In genomic region chr10:130244928-130245495, GRCh38 we compare ENCODE assay signal across 29 cellular contexts.
"Had no signal": no experiment of that assay in that cellular context is flagged by ENCODE, and none has a peak within 500 bp of the region (broad histone marks: within the 10 kb centered on the region; RNA-seq: fewer than 3 reads in every experiment).

No MANE protein-coding gene starts in this region.

- H3K36me3 ChIP-seq: adrenal gland, colonic mucosa, heart left ventricle, prostate gland, tibial nerve, uterus had no signal

- ATAC-seq: activated CD8-positive, alpha-beta T cell treated with anti-CD3 and anti-CD28 coated beads for 36 hours; body of pancreas; effector memory CD8-positive, alpha-beta T cell; heart left ventricle; natural killer cell; WTC11 had no signal

- DNase-seq: activated CD4-positive, alpha-beta T cell treated with anti-CD3 and anti-CD28 coated beads for 1 hour; activated CD4-positive, alpha-beta T cell treated with anti-CD3 and anti-CD28 coated beads, Interleukin-2, amount 50 U/mL, for 1 hour; activated CD8-positive, alpha-beta T cell treated with anti-CD3 and anti-CD28 coated beads for 36 hours; activated effector memory CD4-positive, alpha-beta T cell treated with anti-CD3 and anti-CD28 coated beads, Interleukin-2, amount 50 U/mL, for 16 hours; activated naive CD4-positive, alpha-beta T cell treated with anti-CD3 and anti-CD28 coated beads for 36 hours; activated naive CD8-positive, alpha-beta T cell treated with anti-CD3 and anti-CD28 coated beads for 36 hours; activated T-cell treated with anti-CD3 and anti-CD28 coated beads, Interleukin-2, amount 50 U/mL, for 1 hour; aorta; body of pancreas; colonic mucosa; effector memory CD8-positive, alpha-beta T cell; erythroblast; heart left ventricle; hypothalamus; immature natural killer cell; mesendoderm; natural killer cell; retina; stimulated activated CD4-positive, alpha-beta T cell treated with anti-CD3 and anti-CD28 coated beads, Interleukin-15, amount 100 ng/mL, for 24 hours; stimulated activated CD4-positive, alpha-beta T cell treated with anti-CD3 and anti-CD28 coated beads, Interleukin-2, amount 100 ng/mL, for 24 hours; stimulated activated naive CD4-positive, alpha-beta T cell; T-helper 2 cell; uterus had no signal

- H3K9me3 ChIP-seq: colonic mucosa, prostate gland had no signal

- H3K27me3 ChIP-seq: adrenal gland, body of pancreas, colonic mucosa, tibial nerve, uterus had no signal

- H3K4me3 ChIP-seq: adrenal gland, body of pancreas, colonic mucosa, dorsolateral prefrontal cortex, heart left ventricle, lung, prostate gland, tibial nerve, uterus had no signal

- H3K4me1 ChIP-seq: adrenal gland, body of pancreas, colonic mucosa, heart left ventricle, prostate gland, tibial nerve had no signal

- H3K27ac ChIP-seq: adrenal gland, body of pancreas, colonic mucosa, dorsolateral prefrontal cortex, heart left ventricle, prostate gland, tibial nerve, uterus had no signal
